Comparison of ENCODE assay signal across 1 cellular context in the genomic region with DNA sequence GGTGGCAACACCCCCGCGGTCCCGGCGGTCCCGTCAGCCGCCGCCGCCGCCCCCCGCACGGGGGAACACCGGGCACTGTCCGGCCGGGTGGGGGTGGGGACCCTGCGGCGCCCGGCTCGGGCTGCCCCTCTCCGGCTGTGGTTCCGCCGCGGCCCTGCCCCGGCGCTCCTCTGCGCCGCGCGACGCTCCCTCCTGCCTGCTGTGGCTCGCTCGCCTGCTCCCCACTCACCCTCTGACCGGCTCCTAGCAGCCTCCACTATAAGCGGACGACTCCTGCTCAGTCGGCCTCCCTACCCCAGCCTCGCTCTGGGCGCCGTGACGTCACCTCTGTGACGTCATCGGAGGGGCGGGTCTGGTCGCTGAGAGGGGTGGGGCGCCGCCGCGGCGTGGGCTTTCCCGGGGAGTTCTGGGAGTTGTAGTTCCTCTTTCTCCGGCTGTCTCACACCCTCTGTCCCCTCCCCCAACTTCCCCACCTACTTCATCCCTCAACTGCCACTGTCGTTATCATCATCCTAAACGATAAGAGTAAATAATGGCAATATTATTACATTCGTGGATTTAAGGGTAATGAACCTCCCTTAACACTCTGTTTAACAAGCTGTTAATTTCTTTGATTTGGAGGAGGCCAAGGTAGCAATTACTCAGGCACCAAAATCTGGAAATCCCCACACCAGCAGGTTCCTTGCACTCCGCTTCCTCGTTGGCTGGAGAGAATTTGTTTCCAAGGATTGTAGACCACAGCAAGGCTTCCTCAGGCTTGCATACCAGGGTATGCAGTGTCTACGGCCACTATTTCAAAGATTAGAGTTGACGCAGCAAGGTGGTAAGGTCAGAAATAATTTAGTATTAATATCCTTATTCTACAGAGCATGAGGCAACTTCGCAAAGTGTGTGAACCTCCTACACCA.
A peak's percentile ranks its signal among the peaks of the same experiment; 100 is the strongest.
TF ChIP-seq lines count a peak whose summit lies in the region.

A gene (minus strand): TSS at position 308 of the 908 bp plus-strand sequence. CDS start 405 bp downstream, outside the sequence.

TF ChIP-seq in K562, 482 proteins besides CTCF, POLR2A, EP300 and RAD21 (continued from another document and continues in another):
- TF ChIP-seq CAMTA2 (CRISPR knock-in tag; conservative IDR thresholded peaks at IDR 0.05) (no peak), SAFB (IDR thresholded peaks at IDR 0.05; ENCODE audit: borderline replicate concordance, low read depth, low read length) (0 out of 2 replicates have a peak, but pooled peaks have one; percentile 24), SRSF1 (IDR thresholded peaks at IDR 0.05; ENCODE audit: low read depth, low read length) (no peak), PHF20 (IDR thresholded peaks at IDR 0.05; ENCODE audit: partially characterized antibody) (peak; percentile 28), OTX1 (CRISPR knock-in tag; IDR thresholded peaks at IDR 0.05) (peak; percentile 92), ZSCAN32 (CRISPR knock-in tag; IDR thresholded peaks at IDR 0.05) (peak; percentile 37; the same call in 1 of the 2 replicates), JUN (IDR thresholded peaks at IDR 0.05; ENCODE audit: borderline replicate concordance, low read depth, low read length) (peak; percentile 99), JUN (CRISPR knock-in tag; IDR thresholded peaks at IDR 0.05; ENCODE audit: borderline replicate concordance) (peak; percentile 97; the same call in 1 of the 2 replicates), ARID1B (IDR thresholded peaks at IDR 0.05) (peak; percentile 10), KDM2B (CRISPR knock-in tag; IDR thresholded peaks at IDR 0.05) (no peak; the same call in 1 of the 2 replicates), GABPB2 (CRISPR knock-in tag; conservative IDR thresholded peaks at IDR 0.05) (no peak), MIER1 (IDR thresholded peaks at IDR 0.05; ENCODE audit: low read depth) (no peak), GATAD2B (IDR thresholded peaks at IDR 0.05; ENCODE audit: borderline replicate concordance) (peak; percentile 97), MAFK (IDR thresholded peaks at IDR 0.05; ENCODE audit: low read length) (0 out of 2 replicates have a peak, but pooled peaks have one; percentile 1), TRIM28 (IDR thresholded peaks at IDR 0.05) (no peak), COPS2 (conservative IDR thresholded peaks at IDR 0.05) (no peak), CXXC5 (CRISPR knock-in tag; IDR thresholded peaks at IDR 0.05) (peak; percentile 92), MEF2A (IDR thresholded peaks at IDR 0.05; ENCODE audit: control insufficient read depth, low read depth, low read length) (no peak), ZNF41 (CRISPR knock-in tag; conservative IDR thresholded peaks at IDR 0.05) (0 out of 2 replicates have a peak, but pooled peaks have one; percentile 3), NR4A1 (CRISPR knock-in tag; IDR thresholded peaks at IDR 0.05) (no peak), NR4A1 (tag; IDR thresholded peaks at IDR 0.05) (peak; percentile 89), CBFA2T2 (conservative IDR thresholded peaks at IDR 0.05) (no peak), ZNF431 (CRISPR knock-in tag; IDR thresholded peaks at IDR 0.05) (no peak), KAT7 (CRISPR knock-in tag; IDR thresholded peaks at IDR 0.05; ENCODE audit: borderline replicate concordance) (0 out of 2 replicates have a peak, but pooled peaks have one; percentile 25), ZBED1 (IDR thresholded peaks at IDR 0.05) (no peak), NCOA6 (IDR thresholded peaks at IDR 0.05) (no peak), SREBF1 (IDR thresholded peaks at IDR 0.05; ENCODE audit: borderline replicate concordance, low read depth, low read length) (0 out of 2 replicates have a peak, but pooled peaks have one; percentile 49), ELF4 (CRISPR knock-in tag; IDR thresholded peaks at IDR 0.05) (peak; percentile 51; the same call in 1 of the 2 replicates), ZNF224 (CRISPR knock-in tag; IDR thresholded peaks at IDR 0.05) (no peak), TBL1XR1 (IDR thresholded peaks at IDR 0.05; ENCODE audit: low read length in 2 of 2) (peak in 1 of 2 experiments; percentile 89; a peak in 2 of 4 replicates), DMBX1 (CRISPR knock-in tag; IDR thresholded peaks at IDR 0.05; ENCODE audit: borderline replicate concordance) (no peak), ILK (tag; IDR thresholded peaks at IDR 0.05; ENCODE audit: borderline replicate concordance, low read depth) (no peak), KLF13 (tag; IDR thresholded peaks at IDR 0.05; ENCODE audit: borderline replicate concordance, low read depth) (peak; percentile 98), NFIX (CRISPR knock-in tag; IDR thresholded peaks at IDR 0.05; ENCODE audit: low read depth) (no peak; the same call in 1 of the 2 replicates), FOSL1 (tag; conservative IDR thresholded peaks at IDR 0.05) (peak; percentile 92), MED1 (CRISPR knock-in tag; IDR thresholded peaks at IDR 0.05; ENCODE audit: borderline replicate concordance) (no peak), PRMT5 (CRISPR knock-in tag; IDR thresholded peaks at IDR 0.05) (no peak), CCAR2 (IDR thresholded peaks at IDR 0.05; ENCODE audit: low read depth, low read length) (no peak), ETS2 (tag; IDR thresholded peaks at IDR 0.05; ENCODE audit: borderline replicate concordance, poor library complexity, severe bottlenecking) (no peak), JUND (IDR thresholded peaks at IDR 0.05; ENCODE audit: borderline replicate concordance, low read depth, low read length) (peak; percentile 99), JUND (tag; IDR thresholded peaks at IDR 0.05; ENCODE audit: borderline replicate concordance, low read depth, low read length) (peak; percentile 95), RUNX1 (IDR thresholded peaks at IDR 0.05; ENCODE audit: low read depth) (no peak), ZNF212 (CRISPR knock-in tag; IDR thresholded peaks at IDR 0.05) (0 out of 2 replicates have a peak, but pooled peaks have one; percentile 21), ZNF143 (CRISPR knock-in tag; IDR thresholded peaks at IDR 0.05) (peak; percentile 93), ZNF347 (CRISPR knock-in tag; IDR thresholded peaks at IDR 0.05; ENCODE audit: low read depth) (no peak), ZNF764 (CRISPR knock-in tag; IDR thresholded peaks at IDR 0.05; ENCODE audit: low read depth) (no peak), TARDBP (IDR thresholded peaks at IDR 0.05) (no peak; the same call in none of the 2 replicates)
- TF ChIP-seq, protein P1, sequence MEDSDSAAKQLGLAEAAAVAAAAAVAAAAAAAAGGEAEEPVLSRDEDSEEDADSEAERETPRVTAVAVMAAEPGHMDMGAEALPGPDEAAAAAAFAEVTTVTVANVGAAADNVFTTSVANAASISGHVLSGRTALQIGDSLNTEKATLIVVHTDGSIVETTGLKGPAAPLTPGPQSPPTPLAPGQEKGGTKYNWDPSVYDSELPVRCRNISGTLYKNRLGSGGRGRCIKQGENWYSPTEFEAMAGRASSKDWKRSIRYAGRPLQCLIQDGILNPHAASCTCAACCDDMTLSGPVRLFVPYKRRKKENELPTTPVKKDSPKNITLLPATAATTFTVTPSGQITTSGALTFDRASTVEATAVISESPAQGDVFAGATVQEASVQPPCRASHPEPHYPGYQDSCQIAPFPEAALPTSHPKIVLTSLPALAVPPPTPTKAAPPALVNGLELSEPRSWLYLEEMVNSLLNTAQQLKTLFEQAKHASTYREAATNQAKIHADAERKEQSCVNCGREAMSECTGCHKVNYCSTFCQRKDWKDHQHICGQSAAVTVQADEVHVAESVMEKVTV (CRISPR knock-in tag; IDR thresholded peaks at IDR 0.05), result 0 out of 2 replicates have a peak, but pooled peaks have one; percentile 32
- TF ChIP-seq, protein P2, sequence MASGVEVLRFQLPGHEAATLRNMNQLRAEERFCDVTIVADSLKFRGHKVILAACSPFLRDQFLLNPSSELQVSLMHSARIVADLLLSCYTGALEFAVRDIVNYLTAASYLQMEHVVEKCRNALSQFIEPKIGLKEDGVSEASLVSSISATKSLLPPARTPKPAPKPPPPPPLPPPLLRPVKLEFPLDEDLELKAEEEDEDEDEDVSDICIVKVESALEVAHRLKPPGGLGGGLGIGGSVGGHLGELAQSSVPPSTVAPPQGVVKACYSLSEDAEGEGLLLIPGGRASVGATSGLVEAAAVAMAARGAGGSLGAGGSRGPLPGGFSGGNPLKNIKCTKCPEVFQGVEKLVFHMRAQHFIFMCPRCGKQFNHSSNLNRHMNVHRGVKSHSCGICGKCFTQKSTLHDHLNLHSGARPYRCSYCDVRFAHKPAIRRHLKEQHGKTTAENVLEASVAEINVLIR (CRISPR knock-in tag; IDR thresholded peaks at IDR 0.05), result peak; percentile 97
- TF ChIP-seq, protein P3, sequence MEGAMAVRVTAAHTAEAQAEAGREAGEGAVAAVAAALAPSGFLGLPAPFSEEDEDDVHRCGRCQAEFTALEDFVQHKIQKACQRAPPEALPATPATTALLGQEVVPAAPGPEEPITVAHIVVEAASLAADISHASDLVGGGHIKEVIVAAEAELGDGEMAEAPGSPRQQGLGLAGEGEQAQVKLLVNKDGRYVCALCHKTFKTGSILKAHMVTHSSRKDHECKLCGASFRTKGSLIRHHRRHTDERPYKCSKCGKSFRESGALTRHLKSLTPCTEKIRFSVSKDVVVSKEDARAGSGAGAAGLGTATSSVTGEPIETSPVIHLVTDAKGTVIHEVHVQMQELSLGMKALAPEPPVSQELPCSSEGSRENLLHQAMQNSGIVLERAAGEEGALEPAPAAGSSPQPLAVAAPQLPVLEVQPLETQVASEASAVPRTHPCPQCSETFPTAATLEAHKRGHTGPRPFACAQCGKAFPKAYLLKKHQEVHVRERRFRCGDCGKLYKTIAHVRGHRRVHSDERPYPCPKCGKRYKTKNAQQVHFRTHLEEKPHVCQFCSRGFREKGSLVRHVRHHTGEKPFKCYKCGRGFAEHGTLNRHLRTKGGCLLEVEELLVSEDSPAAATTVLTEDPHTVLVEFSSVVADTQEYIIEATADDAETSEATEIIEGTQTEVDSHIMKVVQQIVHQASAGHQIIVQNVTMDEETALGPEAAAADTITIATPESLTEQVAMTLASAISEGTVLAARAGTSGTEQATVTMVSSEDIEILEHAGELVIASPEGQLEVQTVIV (CRISPR knock-in tag; IDR thresholded peaks at IDR 0.05; ENCODE audit: borderline replicate concordance), result no peak
- TF ChIP-seq, protein P4, sequence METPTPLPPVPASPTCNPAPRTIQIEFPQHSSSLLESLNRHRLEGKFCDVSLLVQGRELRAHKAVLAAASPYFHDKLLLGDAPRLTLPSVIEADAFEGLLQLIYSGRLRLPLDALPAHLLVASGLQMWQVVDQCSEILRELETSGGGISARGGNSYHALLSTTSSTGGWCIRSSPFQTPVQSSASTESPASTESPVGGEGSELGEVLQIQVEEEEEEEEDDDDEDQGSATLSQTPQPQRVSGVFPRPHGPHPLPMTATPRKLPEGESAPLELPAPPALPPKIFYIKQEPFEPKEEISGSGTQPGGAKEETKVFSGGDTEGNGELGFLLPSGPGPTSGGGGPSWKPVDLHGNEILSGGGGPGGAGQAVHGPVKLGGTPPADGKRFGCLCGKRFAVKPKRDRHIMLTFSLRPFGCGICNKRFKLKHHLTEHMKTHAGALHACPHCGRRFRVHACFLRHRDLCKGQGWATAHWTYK (CRISPR knock-in tag; IDR thresholded peaks at IDR 0.05), result peak; percentile 79
- TF ChIP-seq, protein P5, sequence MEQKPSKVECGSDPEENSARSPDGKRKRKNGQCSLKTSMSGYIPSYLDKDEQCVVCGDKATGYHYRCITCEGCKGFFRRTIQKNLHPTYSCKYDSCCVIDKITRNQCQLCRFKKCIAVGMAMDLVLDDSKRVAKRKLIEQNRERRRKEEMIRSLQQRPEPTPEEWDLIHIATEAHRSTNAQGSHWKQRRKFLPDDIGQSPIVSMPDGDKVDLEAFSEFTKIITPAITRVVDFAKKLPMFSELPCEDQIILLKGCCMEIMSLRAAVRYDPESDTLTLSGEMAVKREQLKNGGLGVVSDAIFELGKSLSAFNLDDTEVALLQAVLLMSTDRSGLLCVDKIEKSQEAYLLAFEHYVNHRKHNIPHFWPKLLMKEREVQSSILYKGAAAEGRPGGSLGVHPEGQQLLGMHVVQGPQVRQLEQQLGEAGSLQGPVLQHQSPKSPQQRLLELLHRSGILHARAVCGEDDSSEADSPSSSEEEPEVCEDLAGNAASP (IDR thresholded peaks at IDR 0.05), result no peak
- TF ChIP-seq, protein P6, sequence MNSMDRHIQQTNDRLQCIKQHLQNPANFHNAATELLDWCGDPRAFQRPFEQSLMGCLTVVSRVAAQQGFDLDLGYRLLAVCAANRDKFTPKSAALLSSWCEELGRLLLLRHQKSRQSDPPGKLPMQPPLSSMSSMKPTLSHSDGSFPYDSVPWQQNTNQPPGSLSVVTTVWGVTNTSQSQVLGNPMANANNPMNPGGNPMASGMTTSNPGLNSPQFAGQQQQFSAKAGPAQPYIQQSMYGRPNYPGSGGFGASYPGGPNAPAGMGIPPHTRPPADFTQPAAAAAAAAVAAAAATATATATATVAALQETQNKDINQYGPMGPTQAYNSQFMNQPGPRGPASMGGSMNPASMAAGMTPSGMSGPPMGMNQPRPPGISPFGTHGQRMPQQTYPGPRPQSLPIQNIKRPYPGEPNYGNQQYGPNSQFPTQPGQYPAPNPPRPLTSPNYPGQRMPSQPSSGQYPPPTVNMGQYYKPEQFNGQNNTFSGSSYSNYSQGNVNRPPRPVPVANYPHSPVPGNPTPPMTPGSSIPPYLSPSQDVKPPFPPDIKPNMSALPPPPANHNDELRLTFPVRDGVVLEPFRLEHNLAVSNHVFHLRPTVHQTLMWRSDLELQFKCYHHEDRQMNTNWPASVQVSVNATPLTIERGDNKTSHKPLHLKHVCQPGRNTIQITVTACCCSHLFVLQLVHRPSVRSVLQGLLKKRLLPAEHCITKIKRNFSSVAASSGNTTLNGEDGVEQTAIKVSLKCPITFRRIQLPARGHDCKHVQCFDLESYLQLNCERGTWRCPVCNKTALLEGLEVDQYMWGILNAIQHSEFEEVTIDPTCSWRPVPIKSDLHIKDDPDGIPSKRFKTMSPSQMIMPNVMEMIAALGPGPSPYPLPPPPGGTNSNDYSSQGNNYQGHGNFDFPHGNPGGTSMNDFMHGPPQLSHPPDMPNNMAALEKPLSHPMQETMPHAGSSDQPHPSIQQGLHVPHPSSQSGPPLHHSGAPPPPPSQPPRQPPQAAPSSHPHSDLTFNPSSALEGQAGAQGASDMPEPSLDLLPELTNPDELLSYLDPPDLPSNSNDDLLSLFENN (IDR thresholded peaks at IDR 0.05; ENCODE audit: low read depth in 2 of 2, low read length in 2 of 2), result peak in 1 of 2 experiments; percentile 35; a peak in 1 of 4 replicates
- TF ChIP-seq, protein P7, sequence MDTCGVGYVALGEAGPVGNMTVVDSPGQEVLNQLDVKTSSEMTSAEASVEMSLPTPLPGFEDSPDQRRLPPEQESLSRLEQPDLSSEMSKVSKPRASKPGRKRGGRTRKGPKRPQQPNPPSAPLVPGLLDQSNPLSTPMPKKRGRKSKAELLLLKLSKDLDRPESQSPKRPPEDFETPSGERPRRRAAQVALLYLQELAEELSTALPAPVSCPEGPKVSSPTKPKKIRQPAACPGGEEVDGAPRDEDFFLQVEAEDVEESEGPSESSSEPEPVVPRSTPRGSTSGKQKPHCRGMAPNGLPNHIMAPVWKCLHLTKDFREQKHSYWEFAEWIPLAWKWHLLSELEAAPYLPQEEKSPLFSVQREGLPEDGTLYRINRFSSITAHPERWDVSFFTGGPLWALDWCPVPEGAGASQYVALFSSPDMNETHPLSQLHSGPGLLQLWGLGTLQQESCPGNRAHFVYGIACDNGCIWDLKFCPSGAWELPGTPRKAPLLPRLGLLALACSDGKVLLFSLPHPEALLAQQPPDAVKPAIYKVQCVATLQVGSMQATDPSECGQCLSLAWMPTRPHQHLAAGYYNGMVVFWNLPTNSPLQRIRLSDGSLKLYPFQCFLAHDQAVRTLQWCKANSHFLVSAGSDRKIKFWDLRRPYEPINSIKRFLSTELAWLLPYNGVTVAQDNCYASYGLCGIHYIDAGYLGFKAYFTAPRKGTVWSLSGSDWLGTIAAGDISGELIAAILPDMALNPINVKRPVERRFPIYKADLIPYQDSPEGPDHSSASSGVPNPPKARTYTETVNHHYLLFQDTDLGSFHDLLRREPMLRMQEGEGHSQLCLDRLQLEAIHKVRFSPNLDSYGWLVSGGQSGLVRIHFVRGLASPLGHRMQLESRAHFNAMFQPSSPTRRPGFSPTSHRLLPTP (IDR thresholded peaks at IDR 0.05; ENCODE audit: borderline replicate concordance, extremely low read depth, insufficient read length), result no peak
